ENCODE assay signal across 19 cellular contexts in genomic region chr9:89475891-89476440, GRCh38. TPM values are rescaled to one million over a fixed set of nuclear protein-coding genes. Genes with fewer than 3 reads are reported as not detected.
DNase-seq lines count a peak whose midpoint lies in the region; ATAC-seq and TF ChIP-seq lines count a peak whose summit lies in the region.
"Had no signal": no experiment of that assay in that cellular context is flagged by ENCODE, and none has a peak within 500 bp of the region (broad histone marks: within the 10 kb centered on the region; RNA-seq: fewer than 3 reads in every experiment).

No MANE protein-coding gene starts in this region.

- no peaks in the 10 kb centered on the region for H4K20me1 ChIP-seq in IMR-90 (ENCODE audit: insufficient read depth, low read length)

- no peak overlapping the region for H2AK9ac ChIP-seq in IMR-90 (replicated peaks; ENCODE audit: low read depth, low read length, poor library complexity)

- peaks cover 27% of the 10 kb centered on the region for H3K4me1 ChIP-seq in IMR-90 (ENCODE audit: control insufficient read depth, insufficient read depth, low read length)
- peaks cover 73 to 78% of the 10 kb centered on the region in 2 donors for H3K4me1 ChIP-seq in naive thymus-derived CD4-positive, alpha-beta T cell (ENCODE audit: control insufficient read depth in 2 of 2, insufficient read depth in 2 of 2, low read length in 2 of 2)
- peaks cover 36% of the 10 kb centered on the region for H3K4me1 ChIP-seq in lower lobe of right lung
- H3K4me1 ChIP-seq: SJCRH30 had no signal

- H4K91ac ChIP-seq in IMR-90 (ENCODE audit: insufficient read depth, low read depth, low read length): peak overlapping the region; percentile 55

- intact Hi-C loops in CD4-positive, alpha-beta T cell (cut with DNase I, micrococcal nuclease): loop anchor here (2.0 kb wide), 3 partner anchors 15 to 73 kb away; no protein-coding TSS in a partner anchor
- intact Hi-C loops in IMR-90 (cut with micrococcal nuclease) (loop anchor here (2.0 kb wide), 1 partner anchor 23 kb away; the partner anchor contains the start of gene SEMA4D), lower lobe of right lung (cut with DNase I) (no loop called here)
- intact Hi-C loops in activated T-helper 1 cell treated with anti-CD3 and anti-CD28 coated beads, Interleukin-12 subunit alpha, Interleukin-12 subunit beta, Interleukin-2, Interleukin-4 antibody, amounts not matched to agents 30 ng/mL and 10 ng/mL and 1 ng/mL, durations not matched to agents 14 hours and 24 hours and 36 hours (cut with micrococcal nuclease): loop anchor here (5.0 kb wide), 1 partner anchor 506 kb away; no protein-coding TSS in a partner anchor
- intact Hi-C loops in naive thymus-derived CD4-positive, alpha-beta T cell (cut with micrococcal nuclease): loop anchor here (2.0 kb wide), 2 partner anchors 15 to 73 kb away; no protein-coding TSS in a partner anchor

- H3K36me3 Mint-ChIP-seq in CD4-positive, alpha-beta T cell (ENCODE audit: low read depth): peaks cover 84% of the 10 kb centered on the region
- peaks cover 80% of the 10 kb centered on the region for H3K36me3 Mint-ChIP-seq in activated T-helper 1 cell treated with anti-CD3 and anti-CD28 coated beads, Interleukin-12 subunit alpha, Interleukin-12 subunit beta, Interleukin-2, Interleukin-4 antibody, amounts not matched to agents 30 ng/mL and 10 ng/mL and 1 ng/mL, durations not matched to agents 14 hours and 24 hours and 36 hours (ENCODE audit: low read depth)
- H3K36me3 Mint-ChIP-seq in naive thymus-derived CD4-positive, alpha-beta T cell: peaks cover 26 to 74% (median 57%) of the 10 kb centered on the region in 5 donors

- no peak for ATAC-seq in CD4-positive, alpha-beta T cell (ENCODE audit: poor library complexity)
- no peak for ATAC-seq in IMR-90 (ENCODE audit: low read depth)
- ATAC-seq in naive thymus-derived CD4-positive, alpha-beta T cell: no peak
- no peak for ATAC-seq in lower lobe of right lung
- ATAC-seq: GM23338 had no signal

- no peak overlapping the region for H3K9ac ChIP-seq in IMR-90 (ENCODE audit: low read depth, low read length)
- H3K9ac ChIP-seq: BLaER1 had no signal

- TF ChIP-seq RAD21 in IMR-90 (IDR thresholded peaks at IDR 0.05; ENCODE audit: low read length): no peak

- peaks cover 4% of the 10 kb centered on the region for H3K9me3 Mint-ChIP-seq in CD4-positive, alpha-beta T cell
- H3K9me3 Mint-ChIP-seq in activated T-helper 1 cell treated with anti-CD3 and anti-CD28 coated beads, Interleukin-12 subunit alpha, Interleukin-12 subunit beta, Interleukin-2, Interleukin-4 antibody, amounts not matched to agents 30 ng/mL and 10 ng/mL and 1 ng/mL, durations not matched to agents 14 hours and 24 hours and 36 hours: no peaks in the 10 kb centered on the region
- peaks cover 0 to 8% (median 0%) of the 10 kb centered on the region in 11 donors for H3K9me3 Mint-ChIP-seq in naive thymus-derived CD4-positive, alpha-beta T cell
- H3K9me3 Mint-ChIP-seq: type B pancreatic cell had no signal

- H2AK5ac ChIP-seq in IMR-90 (ENCODE audit: low read depth, low read length): no peak overlapping the region

- H2AFZ ChIP-seq in IMR-90 (replicated peaks; ENCODE audit: low read length, poor library complexity): no peak overlapping the region
- H2AFZ ChIP-seq: GM23338 had no signal

- TF ChIP-seq CTCF in CD4-positive, alpha-beta T cell (IDR thresholded peaks at IDR 0.05): no peak
- no peak for TF ChIP-seq CTCF in IMR-90 (conservative IDR thresholded peaks at IDR 0.05; ENCODE audit: low read depth, low read length)
- TF ChIP-seq CTCF in lower lobe of right lung (IDR thresholded peaks at IDR 0.05): no peak

- no peaks in the 10 kb centered on the region for H3K9me3 ChIP-seq in CD4-positive, alpha-beta T cell (ENCODE audit: control insufficient read depth, low read length)
- H3K9me3 ChIP-seq in IMR-90 (ENCODE audit: control insufficient read depth, insufficient read depth, low read length) (no peaks in the 10 kb centered on the region), lower lobe of right lung (no peaks in the 10 kb centered on the region)
- H3K9me3 ChIP-seq in naive thymus-derived CD4-positive, alpha-beta T cell (ENCODE audit: control insufficient read depth in 2 of 3, low read length in 3 of 3): peaks cover 0 to 4% (median 0%) of the 10 kb centered on the region in 3 experiments
- H3K9me3 ChIP-seq: prostate gland, SJCRH30 had no signal

- H3K4me3 ChIP-seq in IMR-90 (ENCODE audit: insufficient read depth, low read depth, low read length) (no peak overlapping the region), lower lobe of right lung (no peak overlapping the region)
- H3K4me3 ChIP-seq in naive thymus-derived CD4-positive, alpha-beta T cell (ENCODE audit: low read length): peak overlapping the region; percentile 49
- H3K4me3 ChIP-seq: BLaER1, GM23338, prostate gland, SJCRH30 had no signal

- H3K27me3 ChIP-seq in CD4-positive, alpha-beta T cell (ENCODE audit: control insufficient read depth, insufficient read depth, low read length): no peaks in the 10 kb centered on the region
- H3K27me3 ChIP-seq in IMR-90 (ENCODE audit: control insufficient read depth, insufficient read depth, low read length) (no peaks in the 10 kb centered on the region), lower lobe of right lung (ENCODE audit: low read depth) (no peaks in the 10 kb centered on the region)
- no peaks in the 10 kb centered on the region for H3K27me3 ChIP-seq in naive thymus-derived CD4-positive, alpha-beta T cell (ENCODE audit: control insufficient read depth in 2 of 2, insufficient read depth in 2 of 2, low read length in 2 of 2)
- H3K27me3 ChIP-seq: BLaER1, SJCRH30 had no signal

- dilution Hi-C loops in IMR-90 (cut with HindIII; ENCODE audit: low sequenced_read_pairs, unreplicated experiment): no loop called here

- peak overlapping the region; percentile 73 for H3K27ac ChIP-seq in CD4-positive, alpha-beta T cell (ENCODE audit: low read depth, low read length)
- H3K27ac ChIP-seq in IMR-90 (ENCODE audit: insufficient read depth, low read length): peak overlapping the region; percentile 22; the same call in 1 of the 2 replicates
- peak overlapping the region; percentile 78 for H3K27ac ChIP-seq in naive thymus-derived CD4-positive, alpha-beta T cell (ENCODE audit: low read depth, low read length)
- no peak overlapping the region for H3K27ac ChIP-seq in lower lobe of right lung
- H3K27ac ChIP-seq: HL-60, SJCRH30 had no signal

- no peak overlapping the region for H3K23ac ChIP-seq in IMR-90 (ENCODE audit: low read depth, low read length)

- in situ Hi-C loops in IMR-90 (cut with MboI; ENCODE audit: low sequenced_read_pairs): no loop called here

- H3K56ac ChIP-seq in IMR-90 (ENCODE audit: extremely low read depth, insufficient read depth, low read length): no peak overlapping the region

- POLR2A ChIA-PET in CD4-positive, alpha-beta T cell (lab: Charles Lee): interaction anchor here (1.3 to 7.2 kb wide), 2 partner anchors 20 to 25 kb away, joined by 4 to 44 read pairs; no protein-coding TSS in a partner anchor
- POLR2A ChIA-PET in IMR-90 (lab: Charles Lee; ENCODE audit: unreplicated experiment): no interaction called here
- POLR2A ChIA-PET in naive thymus-derived CD4-positive, alpha-beta T cell (lab: Charles Lee): interaction anchor here (0.6 to 14.0 kb wide), 5 partner anchors 14 to 67 kb away, joined by 3 to 242 read pairs (median 7); no protein-coding TSS in a partner anchor

- H4K8ac ChIP-seq in IMR-90 (ENCODE audit: low read depth in 2 of 2, low read length in 2 of 2): peak overlapping the region in 1 of 2 experiments; percentile 54; a peak in 2 of 4 replicates

- H3K27me3 Mint-ChIP-seq in CD4-positive, alpha-beta T cell: no peaks in the 10 kb centered on the region
- H3K27me3 Mint-ChIP-seq in activated T-helper 1 cell treated with anti-CD3 and anti-CD28 coated beads, Interleukin-12 subunit alpha, Interleukin-12 subunit beta, Interleukin-2, Interleukin-4 antibody, amounts not matched to agents 30 ng/mL and 10 ng/mL and 1 ng/mL, durations not matched to agents 14 hours and 24 hours and 36 hours (ENCODE audit: insufficient read depth): no peaks in the 10 kb centered on the region
- no peaks in the 10 kb centered on the region for H3K27me3 Mint-ChIP-seq in naive thymus-derived CD4-positive, alpha-beta T cell
- H3K27me3 Mint-ChIP-seq: type B pancreatic cell had no signal

- peak overlapping the region; percentile 85 for H3K4me3 Mint-ChIP-seq in CD4-positive, alpha-beta T cell
- H3K4me3 Mint-ChIP-seq in activated T-helper 1 cell treated with anti-CD3 and anti-CD28 coated beads, Interleukin-12 subunit alpha, Interleukin-12 subunit beta, Interleukin-2, Interleukin-4 antibody, amounts not matched to agents 30 ng/mL and 10 ng/mL and 1 ng/mL, durations not matched to agents 14 hours and 24 hours and 36 hours: peak overlapping the region; percentile 89
- H3K4me3 Mint-ChIP-seq in naive thymus-derived CD4-positive, alpha-beta T cell: peak overlapping the region; percentile 80 to 92 (median 87)
- H3K4me3 Mint-ChIP-seq: GM23338, type B pancreatic cell had no signal

- peak overlapping the region; percentile 97 for H3K27ac Mint-ChIP-seq in CD4-positive, alpha-beta T cell
- peak overlapping the region; percentile 96 for H3K27ac Mint-ChIP-seq in activated T-helper 1 cell treated with anti-CD3 and anti-CD28 coated beads, Interleukin-12 subunit alpha, Interleukin-12 subunit beta, Interleukin-2, Interleukin-4 antibody, amounts not matched to agents 30 ng/mL and 10 ng/mL and 1 ng/mL, durations not matched to agents 14 hours and 24 hours and 36 hours
- H3K27ac Mint-ChIP-seq in naive thymus-derived CD4-positive, alpha-beta T cell: peak overlapping the region; percentile 90 to 99 (median 95)
- H3K27ac Mint-ChIP-seq: type B pancreatic cell had no signal

- peak overlapping the region; percentile 29; the same call in 1 of the 2 replicates for H4K5ac ChIP-seq in IMR-90 (ENCODE audit: low read depth, low read length)

- H3K4me1 Mint-ChIP-seq in CD4-positive, alpha-beta T cell (ENCODE audit: low read depth): peaks cover 90% of the 10 kb centered on the region
- peaks cover 88% of the 10 kb centered on the region for H3K4me1 Mint-ChIP-seq in activated T-helper 1 cell treated with anti-CD3 and anti-CD28 coated beads, Interleukin-12 subunit alpha, Interleukin-12 subunit beta, Interleukin-2, Interleukin-4 antibody, amounts not matched to agents 30 ng/mL and 10 ng/mL and 1 ng/mL, durations not matched to agents 14 hours and 24 hours and 36 hours (ENCODE audit: low read depth)
- H3K4me1 Mint-ChIP-seq in naive thymus-derived CD4-positive, alpha-beta T cell: peaks cover 70 to 94% (median 87%) of the 10 kb centered on the region in 7 donors

- WGBS in IMR-90 (ENCODE audit: extremely low coverage in 2 of 2, insufficient read length in 1 of 2), 2 experiments: no CpG with 5 or more reads among the region's 9 CpGs

- peaks cover 16% of the 10 kb centered on the region for H3K9me1 ChIP-seq in IMR-90 (ENCODE audit: insufficient read depth, low read length)

- no peak overlapping the region for H3K4me2 ChIP-seq in IMR-90 (ENCODE audit: low read depth, low read length)
- H3K4me2 ChIP-seq: GM23338 had no signal

- no peak for DNase-seq in CD4-positive, alpha-beta T cell
- DNase-seq in IMR-90 (no peak), SIG-M5 treated with dmso at 0.1 percent for 504 hours (lab: John Stamatoyannopoulos, UW; ENCODE audit: unreplicated experiment) (no peak), Ammon's horn (ENCODE audit: low spot score) (no peak), lower lobe of right lung (no peak)
- DNase-seq in activated T-helper 1 cell treated with anti-CD3 and anti-CD28 coated beads, Interleukin-12 subunit alpha, Interleukin-12 subunit beta, Interleukin-2, Interleukin-4 antibody, amounts not matched to agents 30 ng/mL and 10 ng/mL and 1 ng/mL, durations not matched to agents 14 hours and 24 hours and 36 hours (ENCODE audit: low spot score): no peak
- no peak for DNase-seq in naive thymus-derived CD4-positive, alpha-beta T cell
- DNase-seq: activated CD4-positive, alpha-beta T cell treated with anti-CD3 and anti-CD28 coated beads, Interleukin-2, amount 50 U/mL, for 4 hours; DMS79 treated with DMSO at 0.1 percent for 48 hours; MV-4-11; NCI-H1930; NCI-H524 treated with DMSO at 0.1 percent for 48 hours; SJCRH30; T1000 had no signal

- peak overlapping the region; percentile 44; the same call in 1 of the 3 replicates for H2BK15ac ChIP-seq in IMR-90 (ENCODE audit: low read depth, low read length)

- no peak overlapping the region for H2BK5ac ChIP-seq in IMR-90 (ENCODE audit: low read depth, low read length, poor library complexity, severe bottlenecking)

- H2BK20ac ChIP-seq in IMR-90 (ENCODE audit: low read depth, low read length): peak overlapping the region; percentile 94; the same call in 1 of the 2 replicates

- CTCF ChIA-PET in CD4-positive, alpha-beta T cell (lab: Charles Lee): interaction anchor here (1.5 to 2.4 kb wide), 2 partner anchors 47 to 73 kb away, joined by 5 to 12 read pairs; no protein-coding TSS in a partner anchor
- CTCF ChIA-PET in IMR-90 (lab: Yijun Ruan, JAX): no interaction called here
- CTCF ChIA-PET in naive thymus-derived CD4-positive, alpha-beta T cell (lab: Charles Lee): interaction anchor here (0.7 to 1.5 kb wide), 3 partner anchors 14 to 73 kb away, joined by 3 to 6 read pairs (median 3); no protein-coding TSS in a partner anchor

- peaks cover 3% of the 10 kb centered on the region; the same call in 1 of the 2 replicates for H3K36me3 ChIP-seq in IMR-90 (ENCODE audit: control insufficient read depth, insufficient read depth, low read length)
- H3K36me3 ChIP-seq in naive thymus-derived CD4-positive, alpha-beta T cell (ENCODE audit: control insufficient read depth in 2 of 3, insufficient read depth in 3 of 3, low read length in 3 of 3): peaks cover 0 to 29% (median 5%) of the 10 kb centered on the region in 3 experiments
- no peaks in the 10 kb centered on the region for H3K36me3 ChIP-seq in lower lobe of right lung
- H3K36me3 ChIP-seq: prostate gland, SJCRH30 had no signal

- BruUV-seq in IMR-90 (replicated peaks; lab: Mats Ljungman, UMichigan): no TSS peak

- TF ChIP-seq POLR2A in IMR-90 (IDR thresholded peaks at IDR 0.05; ENCODE audit: low read depth, low read length): no peak

- H3K14ac ChIP-seq in IMR-90 (replicated peaks; ENCODE audit: low read depth, low read length): no peak overlapping the region

- H3K79me1 ChIP-seq in IMR-90 (ENCODE audit: low read depth in 1 of 2, low read length in 2 of 2): peaks cover 0 to 7% of the 10 kb centered on the region in 2 experiments; a peak in 2 of 4 replicates

- H2BK120ac ChIP-seq in IMR-90 (ENCODE audit: low read depth, low read length): peak overlapping the region; percentile 95

- H3K18ac ChIP-seq in IMR-90 (ENCODE audit: low read depth, low read length): peak overlapping the region; percentile 99; the same call in 1 of the 2 replicates

- H3K4ac ChIP-seq in IMR-90 (ENCODE audit: low read depth, low read length): peak overlapping the region; percentile 50; the same call in 1 of the 2 replicates

RNA-seq across cellular contexts. Expression of gene SEMA4D, which starts 21.9 kb away (rescaled TPM):
- total RNA-seq in CD4-positive, alpha-beta T cell: 100 to 1,000 TPM; 399 to 430 TPM
- total RNA-seq in IMR-90 (2012; rRNA removed) (0.56 and 0.90 TPM in 2 replicates), lower lobe of right lung (49.9 TPM)
- 1.1 and 1.5 TPM in 2 replicates for polyA plus RNA-seq in IMR-90 (2012; rRNA removed)
- 0.82 and 1.2 TPM in 2 replicates for polyA plus RNA-seq in IMR-90 (2012; cell fraction: cytosol; rRNA removed)
- 6.2 and 6.8 TPM in 2 replicates for polyA plus RNA-seq in IMR-90 (2012; cell fraction: nucleus; rRNA removed; ENCODE audit: low replicate concordance)
- 388 and 411 TPM in 2 replicates for total RNA-seq in activated T-helper 1 cell treated with anti-CD3 and anti-CD28 coated beads, Interleukin-12 subunit alpha, Interleukin-12 subunit beta, Interleukin-2, Interleukin-4 antibody, amounts not matched to agents 30 ng/mL and 10 ng/mL and 1 ng/mL, durations not matched to agents 14 hours and 24 hours and 36 hours
- 100 to 1,000 TPM; 389 to 465 (median 460) TPM for total RNA-seq in naive thymus-derived CD4-positive, alpha-beta T cell
- 100 to 1,000 TPM; 114 to 268 TPM for polyA plus RNA-seq in naive thymus-derived CD4-positive, alpha-beta T cell
- total RNA-seq: SJCRH30 had no signal

Comparison
In these comparisons a context has a peak if more than half of its experiments do, and no peak if none do; other contexts are left out.
1. RNA of gene SEMA4D, which starts 21.9 kb away (total RNA-seq): 389 to 465 TPM in naive thymus-derived CD4-positive, alpha-beta T cell, 399 to 430 TPM in CD4-positive, alpha-beta T cell, 388 to 411 TPM in activated T-helper 1 cell treated with anti-CD3 and anti-CD28 coated beads, Interleukin-12 subunit alpha, Interleukin-12 subunit beta, Interleukin-2, Interleukin-4 antibody, amounts not matched to agents 30 ng/mL and 10 ng/mL and 1 ng/mL, durations not matched to agents 14 hours and 24 hours and 36 hours and 49.9 TPM in lower lobe of right lung (single experiment); 0.56 to 0.90 TPM in IMR-90; every median in the first group is over 10 times any median in the second.
2. Peak in every context shown above with its lines, with median percentiles within 50 percentile points of each other: H3K27ac Mint-ChIP-seq and H3K4me3 Mint-ChIP-seq.